8 cellular contexts compared by ENCODE assay signal in genomic region chrX:12955882-12956703, GRCh38. TPM values are rescaled to one million over a fixed set of nuclear protein-coding genes. Genes with fewer than 3 reads are reported as not detected.
A peak's percentile ranks its signal among the peaks of the same experiment; 100 is the strongest.
DNase-seq lines count a peak whose midpoint lies in the region; ATAC-seq and TF ChIP-seq lines count a peak whose summit lies in the region.

No MANE protein-coding gene starts in this region.

- no peaks in the 10 kb centered on the region for H3K27me3 ChIP-seq in naive thymus-derived CD4-positive, alpha-beta T cell (ENCODE audit: control insufficient read depth in 2 of 2, insufficient read depth in 2 of 2, low read length in 2 of 2)

- no peaks in the 10 kb centered on the region for H3K27me3 Mint-ChIP-seq in naive thymus-derived CD4-positive, alpha-beta T cell

- peak overlapping the region; percentile 77 to 94 (median 88) for H3K4me3 Mint-ChIP-seq in naive thymus-derived CD4-positive, alpha-beta T cell

- POLR2A ChIA-PET in naive thymus-derived CD4-positive, alpha-beta T cell (lab: Charles Lee): interaction anchor here (0.6 to 18.7 kb wide), 15 partner anchors 9 to 746 kb away, joined by 3 to 1267 read pairs (median 5); partner anchors contain the start of gene TMSB4X

- no peaks in the 10 kb centered on the region for H3K36me3 ChIP-seq in naive thymus-derived CD4-positive, alpha-beta T cell (ENCODE audit: control insufficient read depth in 2 of 3, insufficient read depth in 3 of 3, low read length in 3 of 3)

- peak overlapping the region; percentile 83 for H3K27ac ChIP-seq in naive thymus-derived CD4-positive, alpha-beta T cell (ENCODE audit: low read depth, low read length)

- H3K4me3 ChIP-seq in naive thymus-derived CD4-positive, alpha-beta T cell (ENCODE audit: low read length): peak overlapping the region; percentile 66

- H3K4me1 Mint-ChIP-seq in naive thymus-derived CD4-positive, alpha-beta T cell: peaks cover 20 to 90% (median 71%) of the 10 kb centered on the region in 7 donors

- CTCF ChIA-PET in naive thymus-derived CD4-positive, alpha-beta T cell (lab: Charles Lee): interaction anchor here (0.7 to 4.3 kb wide), 3 partner anchors 9 to 136 kb away, joined by 3 to 36 read pairs (median 5); no protein-coding TSS in a partner anchor

- DNase-seq in Daoy (ENCODE audit: low read depth) (peak; percentile 71), LoVo (ENCODE audit: low spot score) (peak; percentile 61), GM20000 (ENCODE audit: low spot score) (no peak), NCI-H1092 (lab: John Stamatoyannopoulos, UW) (no peak)
- DNase-seq in activated CD4-positive, alpha-beta T cell treated with anti-CD3 and anti-CD28 coated beads for 48 hours: peak; percentile 77
- peak; percentile 60 for DNase-seq in effector CD4-positive, alpha-beta T cell
- peak in 3 of 9 donors; percentile 43 to 73 (median 65) for DNase-seq in naive thymus-derived CD4-positive, alpha-beta T cell

- intact Hi-C loops in naive thymus-derived CD4-positive, alpha-beta T cell (cut with micrococcal nuclease): loop anchor here (1.0 to 10.0 kb wide), 5 partner anchors 14 to 1079 kb away; partner anchors contain the start of genes OFD1 (in 2 of the 2), TRAPPC2 (in 2 of the 2) and TCEANC (in 1 of the 2)

- H3K27ac Mint-ChIP-seq in naive thymus-derived CD4-positive, alpha-beta T cell: peak overlapping the region; percentile 96 to 99 (median 97)

- peaks cover 0 to 2% (median 0%) of the 10 kb centered on the region in 11 donors for H3K9me3 Mint-ChIP-seq in naive thymus-derived CD4-positive, alpha-beta T cell

- peaks cover 0 to 4% (median 0%) of the 10 kb centered on the region in 5 donors for H3K36me3 Mint-ChIP-seq in naive thymus-derived CD4-positive, alpha-beta T cell

- H3K4me1 ChIP-seq in naive thymus-derived CD4-positive, alpha-beta T cell (ENCODE audit: control insufficient read depth in 2 of 2, insufficient read depth in 2 of 2, low read length in 2 of 2): peaks cover 68 to 72% of the 10 kb centered on the region in 2 donors

- no peak for TF ChIP-seq CTCF in GM20000 (IDR thresholded peaks at IDR 0.05; ENCODE audit: extremely low read depth, missing control alignments)

- no peaks in the 10 kb centered on the region for H3K9me3 ChIP-seq in naive thymus-derived CD4-positive, alpha-beta T cell (ENCODE audit: control insufficient read depth in 2 of 3, low read length in 3 of 3)

- ATAC-seq in GM21737 (IDR thresholded peaks at IDR 0.05; ENCODE audit: unreplicated experiment): peak; percentile 43
- peak; percentile 58 for ATAC-seq in naive thymus-derived CD4-positive, alpha-beta T cell

RNA-seq across cellular contexts. Expression of gene TMSB4X, which starts 18.8 kb away (rescaled TPM):
- 2,195 and 2,514 TPM in 2 replicates for total RNA-seq in Daoy (2014; rRNA removed; shearing (Covaris generic))
- over 10,000 TPM in 1 of 5 experiments, 1,000 to 10,000 TPM in 4; 3,911 to 13,454 (median 4,935) TPM for total RNA-seq in naive thymus-derived CD4-positive, alpha-beta T cell
- over 10,000 TPM; 26,512 to 30,787 TPM for polyA plus RNA-seq in naive thymus-derived CD4-positive, alpha-beta T cell

RNA-seq across cellular contexts. Expression of gene TLR8, which starts 49.7 kb away (rescaled TPM):
- total RNA-seq in Daoy (2014; rRNA removed; shearing (Covaris generic)): not detected in 2 replicates
- 10 to 100 TPM in 1 of 5 experiments, under 1 TPM in 3, not detected in 1; 0.35 to 15.2 (median 0.51) TPM for total RNA-seq in naive thymus-derived CD4-positive, alpha-beta T cell
- not detected for polyA plus RNA-seq in naive thymus-derived CD4-positive, alpha-beta T cell

Comparison
In these comparisons a context has a peak if more than half of its experiments do, and no peak if none do; other contexts are left out.
1. DNase-seq: peak in Daoy (single experiment), LoVo (single experiment), activated CD4-positive, alpha-beta T cell treated with anti-CD3 and anti-CD28 coated beads for 48 hours (single experiment) and effector CD4-positive, alpha-beta T cell (single experiment); none in GM20000 (single experiment) and NCI-H1092 (single experiment).